Comparison of ENCODE assay signal across 17 cellular contexts in the genomic region with DNA sequence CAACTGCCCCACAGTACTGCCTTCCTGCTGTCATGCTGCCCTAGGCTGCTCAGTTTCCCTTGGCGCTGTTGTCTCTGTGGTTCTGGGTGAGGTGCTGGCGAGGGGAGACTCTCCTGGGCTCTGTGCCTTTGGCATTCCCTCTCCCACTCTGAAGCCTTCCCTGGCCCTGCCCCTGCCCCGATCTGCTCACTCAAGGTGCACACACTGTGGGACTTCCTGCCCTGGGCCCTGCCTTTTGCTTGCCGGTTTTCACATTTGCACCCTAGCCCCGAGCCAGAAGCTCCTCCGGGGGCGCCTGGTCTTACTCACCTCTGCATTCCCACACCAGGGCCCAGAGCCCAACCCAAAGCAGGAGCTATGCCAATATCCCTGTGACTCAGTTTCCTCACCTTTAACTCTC. TPM values are rescaled to one million over a fixed set of nuclear protein-coding genes. Genes with fewer than 3 reads are reported as not detected.
"Had no signal": no experiment of that assay in that cellular context is flagged by ENCODE, and none has a peak within 500 bp of the region (broad histone marks: within the 10 kb centered on the region; RNA-seq: fewer than 3 reads in every experiment).

No MANE protein-coding gene starts in this region.

- H3K9me3 Mint-ChIP-seq: effector memory CD8-positive, alpha-beta T cell; stimulated activated naive B cell treated with anti-CD40 and anti-IgM and Interleukin-4, amounts not matched to agents 10 μg/mL and 1 μg/mL and 100 μg/mL, for 72 hours; stimulated activated naive CD8-positive, alpha-beta T cell treated with anti-CD3 and anti-CD28 coated beads, Interleukin-15, amount 100 ng/mL, for 72 hours; type B pancreatic cell had no signal

- H3K27ac ChIP-seq: epithelial cell of prostate, esophagus muscularis mucosa, gastroesophageal sphincter, sigmoid colon, skin epidermis, thyroid gland had no signal

- H3K36me3 Mint-ChIP-seq: naive B cell; stimulated activated naive B cell treated with anti-CD40 and anti-IgM and Interleukin-4, amounts not matched to agents 10 μg/mL and 1 μg/mL and 100 μg/mL, for 72 hours; type B pancreatic cell had no signal

- H3K36me3 ChIP-seq: esophagus muscularis mucosa, gastroesophageal sphincter, sigmoid colon, thyroid gland had no signal

- H3K4me3 Mint-ChIP-seq: effector memory CD8-positive, alpha-beta T cell; naive B cell; stimulated activated naive B cell treated with anti-CD40 and anti-IgM and Interleukin-4, amounts not matched to agents 10 μg/mL and 1 μg/mL and 100 μg/mL, for 72 hours; stimulated activated naive CD8-positive, alpha-beta T cell treated with anti-CD3 and anti-CD28 coated beads, Interleukin-15, amount 100 ng/mL, for 72 hours; type B pancreatic cell had no signal

- H3K27ac Mint-ChIP-seq: naive B cell; stimulated activated naive B cell treated with anti-CD40 and anti-IgM and Interleukin-4, amounts not matched to agents 10 μg/mL and 1 μg/mL and 100 μg/mL, for 72 hours; stimulated activated naive CD8-positive, alpha-beta T cell treated with anti-CD3 and anti-CD28 coated beads, Interleukin-15, amount 100 ng/mL, for 72 hours; type B pancreatic cell had no signal

- H3K4me1 Mint-ChIP-seq: naive B cell; stimulated activated naive B cell treated with anti-CD40 and anti-IgM and Interleukin-4, amounts not matched to agents 10 μg/mL and 1 μg/mL and 100 μg/mL, for 72 hours had no signal

- H3K4me3 ChIP-seq: esophagus muscularis mucosa, gastroesophageal sphincter, sigmoid colon, skin epidermis, thyroid gland had no signal

- DNase-seq: effector memory CD8-positive, alpha-beta T cell; mesendoderm; naive B cell; sigmoid colon; stimulated activated CD4-positive, alpha-beta T cell treated with anti-CD3 and anti-CD28 coated beads, Interleukin-2, amount 100 ng/mL, for 24 hours; stimulated activated CD4-positive, alpha-beta T cell treated with anti-CD3 and anti-CD28 coated beads, Interleukin-4, amount 100 ng/mL, for 4 hours; stimulated activated naive B cell treated with anti-CD40 and anti-IgM and Interleukin-4, amounts not matched to agents 10 μg/mL and 1 μg/mL and 100 μg/mL, for 72 hours; stimulated activated naive CD8-positive, alpha-beta T cell treated with anti-CD3 and anti-CD28 coated beads, Interleukin-15, amount 100 ng/mL, for 72 hours; thyroid gland had no signal

- ATAC-seq: effector memory CD8-positive, alpha-beta T cell; gastroesophageal sphincter; stimulated activated naive B cell treated with anti-CD40 and anti-IgM and Interleukin-4, amounts not matched to agents 10 μg/mL and 1 μg/mL and 100 μg/mL, for 72 hours; stimulated activated naive CD8-positive, alpha-beta T cell treated with anti-CD3 and anti-CD28 coated beads, Interleukin-15, amount 100 ng/mL, for 72 hours had no signal

- H3K9me3 ChIP-seq: esophagus muscularis mucosa, gastroesophageal sphincter, thyroid gland had no signal

- H3K4me1 ChIP-seq: esophagus muscularis mucosa, gastroesophageal sphincter, sigmoid colon, thyroid gland had no signal

- H3K27me3 ChIP-seq: thyroid gland had no signal

RNA-seq across cellular contexts. Expression of a gene that starts 12.0 kb away (rescaled TPM):
- total RNA-seq: fibroblast of villous mesenchyme, lung microvascular endothelial cell, pulmonary artery endothelial cell had no signal
